ENCODE assay signal across 8 cellular contexts in genomic region chr19:2478756-2479555, GRCh38. TPM values are rescaled to one million over a fixed set of nuclear protein-coding genes. Genes with fewer than 3 reads are reported as not detected.
DNase-seq lines count a peak whose midpoint lies in the region; ATAC-seq and TF ChIP-seq lines count a peak whose summit lies in the region.

No MANE protein-coding gene starts in this region.

- H3K36me3 Mint-ChIP-seq in activated naive CD4-positive, alpha-beta T cell treated with anti-CD3 and anti-CD28 coated beads, Interleukin-2, amount 50 U/mL, for 72 hours = peaks cover 39 to 53% of the 10 kb centered on the region in 2 donors
- no peaks in the 10 kb centered on the region for H3K36me3 Mint-ChIP-seq in progenitor cell of endocrine pancreas (ENCODE audit: insufficient read depth)

- H3K9me3 ChIP-seq in Peyer's patch (peaks cover 0 to 10% (median 4%) of the 10 kb centered on the region in 4 donors), heart left ventricle (peaks cover 0 to 20% (median 10%) of the 10 kb centered on the region in 12 donors)

- DNase-seq in GM10266 (ENCODE audit: extremely low spot score) = peak; percentile 66
- peak; percentile 76 to 90 (median 79) for DNase-seq in Peyer's patch
- peak; percentile 56 to 85 for DNase-seq in activated naive CD4-positive, alpha-beta T cell treated with anti-CD3 and anti-CD28 coated beads, Interleukin-2, amount 50 U/mL, for 72 hours (ENCODE audit: low spot score in 2 of 2)
- DNase-seq in heart left ventricle = peak; percentile 84 to 91 (median 86)
- no peak for DNase-seq in progenitor cell of endocrine pancreas (ENCODE audit: low spot score, unreplicated experiment)
- no peak for DNase-seq in 8988T

- TF ChIP-seq POLR2A in Peyer's patch (IDR thresholded peaks at IDR 0.05) (peak; percentile 30 to 33), heart left ventricle (IDR thresholded peaks at IDR 0.05) (peak in 1 of 2 donors; percentile 23)

- peak overlapping the region; percentile 78 to 95 (median 90) for H3K27ac ChIP-seq in Peyer's patch
- H3K27ac ChIP-seq in heart left ventricle = peak overlapping the region; percentile 82 to 96 (median 91)

- no peak for TF ChIP-seq CTCF in GM10266 (IDR thresholded peaks at IDR 0.05; ENCODE audit: control insufficient read depth, insufficient read depth, low read depth, missing control alignments)
- no peak for TF ChIP-seq CTCF in Peyer's patch (IDR thresholded peaks at IDR 0.05)
- TF ChIP-seq CTCF in heart left ventricle (IDR thresholded peaks at IDR 0.05) = no peak
- no peak for TF ChIP-seq CTCF in progenitor cell of endocrine pancreas (IDR thresholded peaks at IDR 0.05; ENCODE audit: unreplicated experiment)

- intact Hi-C loops in heart left ventricle (cut with DNase I) = loop anchor here in 6 of 10 donors (1.0 to 5.0 kb wide), 5 partner anchors 16 to 64 kb away; no protein-coding TSS in a partner anchor

- H3K4me3 ChIP-seq in Peyer's patch (peak overlapping the region; percentile 68 to 94 (median 84)), heart left ventricle (peak overlapping the region; percentile 60 to 98 (median 88))

- H3K36me3 ChIP-seq in Peyer's patch (no peaks in the 10 kb centered on the region), heart left ventricle (peaks cover 0 to 14% (median 0%) of the 10 kb centered on the region in 9 donors)

- H3K4me3 Mint-ChIP-seq in progenitor cell of endocrine pancreas (ENCODE audit: low read depth) = peak overlapping the region; percentile 68

- ATAC-seq in activated naive CD4-positive, alpha-beta T cell treated with anti-CD3 and anti-CD28 coated beads, Interleukin-2, amount 50 U/mL, for 72 hours = peak; percentile 1 to 37
- peak in 3 of 4 donors; percentile 20 to 50 (median 33) for ATAC-seq in heart left ventricle
- ATAC-seq in GM21360 (IDR thresholded peaks at IDR 0.05; ENCODE audit: unreplicated experiment) = no peak
- ATAC-seq in HG02973 (IDR thresholded peaks at IDR 0.05; ENCODE audit: unreplicated experiment) = no peak

- no peaks in the 10 kb centered on the region for H3K27me3 ChIP-seq in Peyer's patch
- no peaks in the 10 kb centered on the region for H3K27me3 ChIP-seq in heart left ventricle

- H3K4me1 Mint-ChIP-seq in progenitor cell of endocrine pancreas (ENCODE audit: low read depth) = peaks cover 20% of the 10 kb centered on the region

- H3K4me1 ChIP-seq in Peyer's patch = peaks cover 3 to 32% (median 12%) of the 10 kb centered on the region in 4 donors
- peaks cover 4 to 42% (median 28%) of the 10 kb centered on the region in 12 donors for H3K4me1 ChIP-seq in heart left ventricle

- peaks cover 49% of the 10 kb centered on the region for H3K27me3 Mint-ChIP-seq in progenitor cell of endocrine pancreas

- WGBS in heart left ventricle, 4 donors = 10 to 20% (median 13%) methylated on average over 38 to 39 of the region's 39 CpGs

- peaks cover 12 to 13% of the 10 kb centered on the region in 2 donors for H3K9me3 Mint-ChIP-seq in activated naive CD4-positive, alpha-beta T cell treated with anti-CD3 and anti-CD28 coated beads, Interleukin-2, amount 50 U/mL, for 72 hours
- peaks cover 6% of the 10 kb centered on the region for H3K9me3 Mint-ChIP-seq in progenitor cell of endocrine pancreas (ENCODE audit: low read depth)

- peak overlapping the region; percentile 91 to 98 for H3K27ac Mint-ChIP-seq in activated naive CD4-positive, alpha-beta T cell treated with anti-CD3 and anti-CD28 coated beads, Interleukin-2, amount 50 U/mL, for 72 hours
- no peak overlapping the region for H3K27ac Mint-ChIP-seq in progenitor cell of endocrine pancreas

RNA-seq across cellular contexts. Expression of gene GADD45B, which starts 3.0 kb away (rescaled TPM):
- total RNA-seq in Peyer's patch = 100 to 1,000 TPM in 1 of 4 donors, 10 to 100 TPM in 3; 35.5 to 278 (median 54.9) TPM
- total RNA-seq in activated naive CD4-positive, alpha-beta T cell treated with anti-CD3 and anti-CD28 coated beads, Interleukin-2, amount 50 U/mL, for 72 hours = 10 to 100 TPM; 60.9 to 94.1 TPM
- total RNA-seq in heart left ventricle = 100 to 1,000 TPM in 2 of 9 donors, 10 to 100 TPM in 7; 20.3 to 155 (median 46.6) TPM
- polyA plus RNA-seq in heart left ventricle = 10 to 100 TPM; 67.2 to 68.4 TPM
- total RNA-seq in progenitor cell of endocrine pancreas = 4.9 and 5.1 TPM in 2 replicates

RNA-seq across cellular contexts. Expression of gene LMNB2, which starts 22.2 kb away (rescaled TPM):
- total RNA-seq in Peyer's patch (10 to 100 TPM; 21.0 to 52.8 (median 21.4) TPM), heart left ventricle (10 to 100 TPM in 7 of 9 donors, 1 to 10 TPM in 2; 6.6 to 22.2 (median 13.8) TPM), progenitor cell of endocrine pancreas (90.0 and 93.6 TPM in 2 replicates)
- 10 to 100 TPM; 46.7 to 94.0 TPM for total RNA-seq in activated naive CD4-positive, alpha-beta T cell treated with anti-CD3 and anti-CD28 coated beads, Interleukin-2, amount 50 U/mL, for 72 hours
- polyA plus RNA-seq in heart left ventricle = 10 to 100 TPM in 1 of 2 donors, 1 to 10 TPM in 1; 9.3 to 33.0 TPM

RNA-seq across cellular contexts. Expression of gene TIMM13, which starts 51.6 kb away (rescaled TPM):
- 10 to 100 TPM; 28.1 to 44.4 (median 44.0) TPM for total RNA-seq in Peyer's patch
- 100 to 1,000 TPM in 1 of 2 donors, 10 to 100 TPM in 1; 46.5 to 103 TPM for total RNA-seq in activated naive CD4-positive, alpha-beta T cell treated with anti-CD3 and anti-CD28 coated beads, Interleukin-2, amount 50 U/mL, for 72 hours
- 10 to 100 TPM; 27.4 to 78.4 (median 62.6) TPM for total RNA-seq in heart left ventricle
- polyA plus RNA-seq in heart left ventricle = 10 to 100 TPM; 75.4 to 98.5 TPM
- total RNA-seq in progenitor cell of endocrine pancreas = 108 and 110 TPM in 2 replicates

Comparison
In these comparisons a context has a peak if more than half of its experiments do, and no peak if none do; other contexts are left out.
1. DNase-seq: peak in GM10266 (single experiment), Peyer's patch (3 of 3), activated naive CD4-positive, alpha-beta T cell treated with anti-CD3 and anti-CD28 coated beads, Interleukin-2, amount 50 U/mL, for 72 hours (2 of 2) and heart left ventricle (5 of 5); none in progenitor cell of endocrine pancreas (single experiment) and 8988T (single experiment).
2. ATAC-seq: peak in activated naive CD4-positive, alpha-beta T cell treated with anti-CD3 and anti-CD28 coated beads, Interleukin-2, amount 50 U/mL, for 72 hours (2 of 2) and heart left ventricle (3 of 4); none in GM21360 (single experiment) and HG02973 (single experiment).